In genomic region chr12:22981711-22982110, GRCh38 we compare ENCODE assay signal across 1 cellular context.
TF ChIP-seq lines count a peak whose summit lies in the region.

No MANE protein-coding gene starts in this region.

TF ChIP-seq in HCT116, 20 proteins besides CTCF, POLR2A, EP300 and RAD21 (continued from another document):
- TF ChIP-seq MAX (IDR thresholded peaks at IDR 0.05) (no peak), CBX3 (IDR thresholded peaks at IDR 0.05; ENCODE audit: low read depth) (no peak), POLR2AphosphoS5 (IDR thresholded peaks at IDR 0.05; ENCODE audit: low read depth, low read length) (no peak), SIN3A (IDR thresholded peaks at IDR 0.05; ENCODE audit: low read depth) (no peak), ZNF274 (IDR thresholded peaks at IDR 0.05; ENCODE audit: low read depth, low read length) (no peak), YY1 (IDR thresholded peaks at IDR 0.05; ENCODE audit: extremely low read depth, insufficient replicate concordance, low read depth, low read length) (no peak)
